In the genomic region with DNA sequence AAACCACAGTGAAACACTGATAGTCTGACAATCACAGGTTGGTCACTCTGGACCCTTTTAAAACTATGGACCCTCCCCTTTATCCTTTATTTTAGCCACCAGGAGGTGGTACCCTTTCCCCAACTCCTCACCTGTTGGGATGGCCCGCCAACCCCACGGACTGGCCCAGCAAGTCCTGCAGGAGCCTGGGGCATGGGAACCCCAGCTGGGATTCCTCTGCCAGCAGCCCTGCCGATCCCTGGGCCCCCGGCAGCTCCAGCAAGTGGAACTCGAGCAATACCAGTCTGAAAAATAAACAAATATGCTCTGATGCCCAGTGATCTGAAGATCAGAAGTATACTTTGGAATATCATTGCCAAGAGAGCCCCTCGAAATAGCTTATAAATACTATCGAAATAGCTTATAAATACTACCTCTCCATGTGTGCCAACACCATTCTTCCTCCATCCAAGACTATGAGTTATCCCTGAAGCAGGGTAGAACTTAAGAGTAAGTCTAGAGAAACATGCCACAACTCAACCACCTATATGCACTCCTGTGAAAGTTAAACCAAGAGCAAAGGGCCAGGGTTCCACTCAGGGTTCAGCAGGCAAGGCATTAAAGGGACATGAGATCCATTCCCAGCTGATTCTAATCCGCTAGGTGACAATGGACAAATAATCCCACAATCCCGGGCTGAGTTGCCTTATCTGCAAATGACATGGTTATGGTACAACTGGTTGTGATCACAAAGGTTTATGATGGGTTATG, we compare ENCODE assay signal across 19 cellular contexts.
"Had no signal": no experiment of that assay in that cellular context is flagged by ENCODE, and none has a peak within 500 bp of the region (broad histone marks: within the 10 kb centered on the region; RNA-seq: fewer than 3 reads in every experiment).

No MANE protein-coding gene starts in this region.

- H3K27ac Mint-ChIP-seq: activated CD8-positive, alpha-beta memory T cell treated with anti-CD3 and anti-CD28 coated beads, Interleukin-2, amount 10 ng/mL, durations not matched to agents 7 days and 5 days; effector memory CD8-positive, alpha-beta T cell; mesothelial cell of epicardium; nephron had no signal

- H3K27me3 Mint-ChIP-seq: activated CD8-positive, alpha-beta memory T cell treated with anti-CD3 and anti-CD28 coated beads, Interleukin-2, amount 10 ng/mL, durations not matched to agents 7 days and 5 days; activated naive CD4-positive, alpha-beta T cell treated with anti-CD3 and anti-CD28 coated beads, Interleukin-2, amount 50 U/mL, for 24 hours; effector memory CD8-positive, alpha-beta T cell; stimulated activated naive B cell treated with anti-CD40 and anti-IgM and Interleukin-4, amounts not matched to agents 10 μg/mL and 1 μg/mL and 100 μg/mL, for 72 hours had no signal

- H3K9me3 Mint-ChIP-seq: activated naive CD4-positive, alpha-beta T cell treated with anti-CD3 and anti-CD28 coated beads, Interleukin-2, amount 50 U/mL, for 24 hours; activated T-cell treated with anti-CD3 and anti-CD28 coated beads, Interleukin-2, amount 50 U/mL, for 4 hours; effector memory CD8-positive, alpha-beta T cell; mesothelial cell of epicardium; nephron; stimulated activated naive B cell treated with anti-CD40 and anti-IgM and Interleukin-4, amounts not matched to agents 10 μg/mL and 1 μg/mL and 100 μg/mL, for 72 hours had no signal

- H3K27me3 ChIP-seq: cardiac muscle cell, sigmoid colon, tibial nerve, uterus had no signal

- H3K27ac ChIP-seq: cardiac muscle cell, lower lobe of right lung, sigmoid colon, tibial nerve, uterus, WERI-Rb-1 had no signal

- H3K36me3 ChIP-seq: uterus had no signal

- H3K4me3 ChIP-seq: cardiac muscle cell, lower lobe of right lung, sigmoid colon, tibial nerve, uterus had no signal

- H3K4me3 Mint-ChIP-seq: activated CD8-positive, alpha-beta memory T cell treated with anti-CD3 and anti-CD28 coated beads, Interleukin-2, amount 10 ng/mL, durations not matched to agents 7 days and 5 days; activated naive CD4-positive, alpha-beta T cell treated with anti-CD3 and anti-CD28 coated beads, Interleukin-2, amount 50 U/mL, for 24 hours; activated T-cell treated with anti-CD3 and anti-CD28 coated beads, Interleukin-2, amount 50 U/mL, for 4 hours; effector memory CD8-positive, alpha-beta T cell; mesothelial cell of epicardium; nephron; stimulated activated naive B cell treated with anti-CD40 and anti-IgM and Interleukin-4, amounts not matched to agents 10 μg/mL and 1 μg/mL and 100 μg/mL, for 72 hours had no signal

- DNase-seq: activated CD4-positive, alpha-beta T cell treated with anti-CD3 and anti-CD28 coated beads for 1 hour; activated CD4-positive, alpha-beta T cell treated with anti-CD3 and anti-CD28 coated beads, Interleukin-2, amount 50 U/mL, for 48 hours; activated CD8-positive, alpha-beta memory T cell treated with anti-CD3 and anti-CD28 coated beads, Interleukin-2, amount 10 ng/mL, durations not matched to agents 7 days and 5 days; activated effector memory CD4-positive, alpha-beta T cell treated with Interleukin-2 at 50 U/mL for 16 hours; activated T-cell treated with anti-CD3 and anti-CD28 coated beads, Interleukin-2, amount 50 U/mL, for 4 hours; amniotic stem cell; effector memory CD8-positive, alpha-beta T cell; lower lobe of right lung; nucleus accumbens; sigmoid colon; stimulated activated naive B cell treated with anti-CD40 and anti-IgM and Interleukin-4, amounts not matched to agents 10 μg/mL and 1 μg/mL and 100 μg/mL, for 72 hours; T-helper 2 cell; uterus; WERI-Rb-1 had no signal

- H3K9me3 ChIP-seq: lower lobe of right lung, sigmoid colon, tibial nerve, uterus had no signal
